Comparison of ENCODE assay signal across 1 cellular context in the genomic region with DNA sequence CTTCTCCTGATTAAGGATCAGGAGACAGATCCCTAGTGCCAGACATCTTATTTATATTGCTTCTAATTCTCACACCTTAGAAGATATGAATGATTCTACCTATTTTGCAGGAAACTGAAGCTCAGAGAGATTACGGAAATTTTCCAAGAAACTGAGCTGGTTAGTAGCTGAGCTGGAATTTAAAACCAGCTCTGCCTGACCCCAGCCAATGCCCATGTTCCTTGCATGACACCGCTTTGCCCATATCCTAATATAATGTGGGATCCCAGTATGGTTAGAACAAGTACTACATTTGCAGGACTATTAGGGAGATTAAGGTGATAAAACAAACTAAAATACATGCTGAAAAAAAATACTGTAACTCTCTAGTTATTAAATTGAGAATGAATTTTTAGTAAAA.
TF ChIP-seq lines count a peak whose summit lies in the region.

No MANE protein-coding gene starts in this region.

TF ChIP-seq in HepG2, 621 proteins besides CTCF, POLR2A, EP300 and RAD21:
- TF ChIP-seq HNF4G (IDR thresholded peaks at IDR 0.05; ENCODE audit: borderline replicate concordance, low read depth, low read length) (no peak), HNF4G (CRISPR knock-in tag; IDR thresholded peaks at IDR 0.05; ENCODE audit: borderline replicate concordance, low read depth) (no peak), NFE2L1 (CRISPR knock-in tag; IDR thresholded peaks at IDR 0.05; ENCODE audit: borderline replicate concordance) (no peak), MEIS1 (CRISPR knock-in tag; IDR thresholded peaks at IDR 0.05; ENCODE audit: borderline replicate concordance) (no peak), LRRFIP1 (CRISPR knock-in tag; conservative IDR thresholded peaks at IDR 0.05) (no peak), ZNF567 (CRISPR knock-in tag; IDR thresholded peaks at IDR 0.05; ENCODE audit: borderline replicate concordance) (no peak), MAX (IDR thresholded peaks at IDR 0.05) (no peak), SP4 (CRISPR knock-in tag; IDR thresholded peaks at IDR 0.05) (no peak)
- TF ChIP-seq, protein P1, sequence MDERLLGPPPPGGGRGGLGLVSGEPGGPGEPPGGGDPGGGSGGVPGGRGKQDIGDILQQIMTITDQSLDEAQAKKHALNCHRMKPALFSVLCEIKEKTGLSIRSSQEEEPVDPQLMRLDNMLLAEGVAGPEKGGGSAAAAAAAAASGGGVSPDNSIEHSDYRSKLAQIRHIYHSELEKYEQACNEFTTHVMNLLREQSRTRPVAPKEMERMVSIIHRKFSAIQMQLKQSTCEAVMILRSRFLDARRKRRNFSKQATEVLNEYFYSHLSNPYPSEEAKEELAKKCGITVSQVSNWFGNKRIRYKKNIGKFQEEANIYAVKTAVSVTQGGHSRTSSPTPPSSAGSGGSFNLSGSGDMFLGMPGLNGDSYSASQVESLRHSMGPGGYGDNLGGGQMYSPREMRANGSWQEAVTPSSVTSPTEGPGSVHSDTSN (CRISPR knock-in tag; IDR thresholded peaks at IDR 0.05) = no peak
- TF ChIP-seq, protein P2, sequence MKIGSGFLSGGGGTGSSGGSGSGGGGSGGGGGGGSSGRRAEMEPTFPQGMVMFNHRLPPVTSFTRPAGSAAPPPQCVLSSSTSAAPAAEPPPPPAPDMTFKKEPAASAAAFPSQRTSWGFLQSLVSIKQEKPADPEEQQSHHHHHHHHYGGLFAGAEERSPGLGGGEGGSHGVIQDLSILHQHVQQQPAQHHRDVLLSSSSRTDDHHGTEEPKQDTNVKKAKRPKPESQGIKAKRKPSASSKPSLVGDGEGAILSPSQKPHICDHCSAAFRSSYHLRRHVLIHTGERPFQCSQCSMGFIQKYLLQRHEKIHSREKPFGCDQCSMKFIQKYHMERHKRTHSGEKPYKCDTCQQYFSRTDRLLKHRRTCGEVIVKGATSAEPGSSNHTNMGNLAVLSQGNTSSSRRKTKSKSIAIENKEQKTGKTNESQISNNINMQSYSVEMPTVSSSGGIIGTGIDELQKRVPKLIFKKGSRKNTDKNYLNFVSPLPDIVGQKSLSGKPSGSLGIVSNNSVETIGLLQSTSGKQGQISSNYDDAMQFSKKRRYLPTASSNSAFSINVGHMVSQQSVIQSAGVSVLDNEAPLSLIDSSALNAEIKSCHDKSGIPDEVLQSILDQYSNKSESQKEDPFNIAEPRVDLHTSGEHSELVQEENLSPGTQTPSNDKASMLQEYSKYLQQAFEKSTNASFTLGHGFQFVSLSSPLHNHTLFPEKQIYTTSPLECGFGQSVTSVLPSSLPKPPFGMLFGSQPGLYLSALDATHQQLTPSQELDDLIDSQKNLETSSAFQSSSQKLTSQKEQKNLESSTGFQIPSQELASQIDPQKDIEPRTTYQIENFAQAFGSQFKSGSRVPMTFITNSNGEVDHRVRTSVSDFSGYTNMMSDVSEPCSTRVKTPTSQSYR (CRISPR knock-in tag; IDR thresholded peaks at IDR 0.05; ENCODE audit: borderline replicate concordance) = no peak
